Comparison of ENCODE assay signal across 1 cellular context in the genomic region with DNA sequence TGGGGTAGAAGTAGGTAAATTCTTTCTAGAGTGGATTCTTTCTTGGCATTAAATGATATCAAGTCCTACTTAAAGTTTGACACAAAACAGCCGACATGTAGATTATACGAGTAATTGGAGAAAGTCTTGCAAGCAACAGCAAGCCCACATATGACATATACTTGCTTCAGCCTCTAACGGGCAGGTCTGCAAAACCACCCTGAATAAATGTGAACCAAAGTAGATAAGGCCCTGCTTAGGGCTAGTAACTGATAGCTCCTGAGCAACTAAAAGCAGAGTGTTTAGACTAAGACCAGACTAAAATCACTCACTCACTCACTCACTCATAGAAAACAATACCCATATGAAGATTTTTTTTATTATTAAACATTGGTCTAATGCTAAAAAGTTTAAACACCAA.
TF ChIP-seq lines count a peak whose summit lies in the region.

No MANE protein-coding gene starts in this region.

TF ChIP-seq in GM23338, 12 proteins besides CTCF, POLR2A, EP300 and RAD21 (continued from another document):
- TF ChIP-seq, protein P1, sequence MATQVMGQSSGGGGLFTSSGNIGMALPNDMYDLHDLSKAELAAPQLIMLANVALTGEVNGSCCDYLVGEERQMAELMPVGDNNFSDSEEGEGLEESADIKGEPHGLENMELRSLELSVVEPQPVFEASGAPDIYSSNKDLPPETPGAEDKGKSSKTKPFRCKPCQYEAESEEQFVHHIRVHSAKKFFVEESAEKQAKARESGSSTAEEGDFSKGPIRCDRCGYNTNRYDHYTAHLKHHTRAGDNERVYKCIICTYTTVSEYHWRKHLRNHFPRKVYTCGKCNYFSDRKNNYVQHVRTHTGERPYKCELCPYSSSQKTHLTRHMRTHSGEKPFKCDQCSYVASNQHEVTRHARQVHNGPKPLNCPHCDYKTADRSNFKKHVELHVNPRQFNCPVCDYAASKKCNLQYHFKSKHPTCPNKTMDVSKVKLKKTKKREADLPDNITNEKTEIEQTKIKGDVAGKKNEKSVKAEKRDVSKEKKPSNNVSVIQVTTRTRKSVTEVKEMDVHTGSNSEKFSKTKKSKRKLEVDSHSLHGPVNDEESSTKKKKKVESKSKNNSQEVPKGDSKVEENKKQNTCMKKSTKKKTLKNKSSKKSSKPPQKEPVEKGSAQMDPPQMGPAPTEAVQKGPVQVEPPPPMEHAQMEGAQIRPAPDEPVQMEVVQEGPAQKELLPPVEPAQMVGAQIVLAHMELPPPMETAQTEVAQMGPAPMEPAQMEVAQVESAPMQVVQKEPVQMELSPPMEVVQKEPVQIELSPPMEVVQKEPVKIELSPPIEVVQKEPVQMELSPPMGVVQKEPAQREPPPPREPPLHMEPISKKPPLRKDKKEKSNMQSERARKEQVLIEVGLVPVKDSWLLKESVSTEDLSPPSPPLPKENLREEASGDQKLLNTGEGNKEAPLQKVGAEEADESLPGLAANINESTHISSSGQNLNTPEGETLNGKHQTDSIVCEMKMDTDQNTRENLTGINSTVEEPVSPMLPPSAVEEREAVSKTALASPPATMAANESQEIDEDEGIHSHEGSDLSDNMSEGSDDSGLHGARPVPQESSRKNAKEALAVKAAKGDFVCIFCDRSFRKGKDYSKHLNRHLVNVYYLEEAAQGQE (IDR thresholded peaks at IDR 0.05; ENCODE audit: unreplicated experiment), result no peak
- TF ChIP-seq CREB1 (CRISPR knock-in tag; IDR thresholded peaks at IDR 0.05; ENCODE audit: low read depth), result no peak
